Comparison of ENCODE assay signal across 17 cellular contexts in the genomic region with DNA sequence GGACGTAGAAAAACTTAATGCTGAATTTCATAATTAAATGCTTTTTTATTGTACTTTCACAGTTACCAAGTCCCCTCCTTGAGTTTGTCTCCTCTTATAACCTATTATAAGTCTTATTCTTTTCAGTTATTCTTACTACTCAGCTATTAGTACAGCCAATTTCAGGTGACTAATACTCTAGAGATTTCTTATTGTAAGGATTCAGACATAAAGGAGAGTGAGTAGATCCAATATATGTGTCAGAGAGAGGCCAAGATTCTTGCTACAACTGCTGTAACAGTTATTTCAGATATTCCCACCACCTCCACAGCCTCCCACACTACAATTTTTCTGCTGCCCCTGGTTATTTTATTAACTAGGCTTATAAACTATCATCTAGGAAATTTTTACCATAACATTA.
"Had no signal": no experiment of that assay in that cellular context is flagged by ENCODE, and none has a peak within 500 bp of the region (broad histone marks: within the 10 kb centered on the region; RNA-seq: fewer than 3 reads in every experiment).

No MANE protein-coding gene starts in this region.

- H3K4me1 ChIP-seq: breast epithelium, left ventricle myocardium inferior, upper lobe of left lung had no signal

- ATAC-seq: natural killer cell, WTC11 had no signal

- H3K27ac ChIP-seq: breast epithelium, coronary artery, left ventricle myocardium inferior, upper lobe of left lung had no signal

- DNase-seq: activated gamma-delta T cell treated with Interleukin-2 at 50 U/mL for 16 hours; activated T-cell treated with anti-CD3 and anti-CD28 coated beads, Interleukin-2, amount 50 U/mL, for 1 hour; aorta; erythroblast; glutamatergic neuron; hippocampal formation; kidney glomerular epithelial cell; left ventricle myocardium inferior; natural killer cell; retina; stimulated activated CD4-positive, alpha-beta T cell treated with anti-CD3 and anti-CD28 coated beads, Interleukin-4, amount 100 ng/mL, for 24 hours; stimulated activated naive CD4-positive, alpha-beta T cell treated with Interleukin-2 at 50 U/mL for 16 hours; T-helper 1 cell; upper lobe of left lung had no signal

- H3K9me3 ChIP-seq: breast epithelium, left ventricle myocardium inferior, upper lobe of left lung had no signal

- H3K4me3 ChIP-seq: breast epithelium, coronary artery, left ventricle myocardium inferior, upper lobe of left lung had no signal

- H3K27me3 ChIP-seq: breast epithelium, upper lobe of left lung had no signal

- H3K36me3 ChIP-seq: breast epithelium, left ventricle myocardium inferior, upper lobe of left lung had no signal
